In the genomic region with DNA sequence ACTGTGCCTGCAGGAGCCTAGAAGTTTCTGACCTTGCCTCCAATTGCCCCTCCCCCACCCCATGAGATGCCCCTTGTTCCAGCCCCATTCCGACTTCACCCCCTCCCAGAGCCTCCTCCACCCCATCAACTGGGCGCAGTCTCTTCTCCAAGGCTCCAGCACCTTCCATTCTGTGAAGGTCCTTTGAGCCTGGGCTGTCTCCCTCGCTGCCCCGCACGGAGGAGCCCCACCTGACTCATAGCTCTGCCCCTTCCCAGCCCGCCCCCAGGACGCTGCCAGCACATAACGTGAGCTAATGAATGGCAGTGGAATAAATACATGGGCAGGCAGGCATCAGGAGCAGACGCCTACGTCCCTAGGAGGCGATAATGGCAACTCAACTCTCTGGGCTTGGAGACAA, we compare ENCODE assay signal across 18 cellular contexts.
"Had no signal": no experiment of that assay in that cellular context is flagged by ENCODE, and none has a peak within 500 bp of the region (broad histone marks: within the 10 kb centered on the region; RNA-seq: fewer than 3 reads in every experiment).

No MANE protein-coding gene starts in this region.

- H3K9me3 Mint-ChIP-seq: immature natural killer cell, nephron progenitor cell, type B pancreatic cell had no signal

- DNase-seq: dermis blood vessel endothelial cell; esophagus squamous epithelium; foreskin fibroblast; glutamatergic neuron; immature natural killer cell; left cardiac atrium; left ventricle myocardium superior; mesendoderm; naive thymus-derived CD4-positive, alpha-beta T cell; nephron progenitor cell; stimulated activated CD4-positive, alpha-beta T cell treated with anti-CD3 and anti-CD28 coated beads, Interleukin-2, amount 100 ng/mL, for 24 hours; stimulated activated CD4-positive, alpha-beta T cell treated with anti-CD3 and anti-CD28 coated beads, Interleukin-4, amount 100 ng/mL, for 4 hours; stimulated activated naive CD4-positive, alpha-beta T cell; thyroid gland had no signal

- H3K27ac Mint-ChIP-seq: nephron progenitor cell, type B pancreatic cell had no signal

- H3K9me3 ChIP-seq: esophagus squamous epithelium, gastroesophageal sphincter, neutrophil, suprapubic skin, thyroid gland had no signal

- H3K27ac ChIP-seq: esophagus squamous epithelium, gastroesophageal sphincter, neutrophil, suprapubic skin, thyroid gland had no signal

- H3K4me3 ChIP-seq: esophagus squamous epithelium, gastroesophageal sphincter, suprapubic skin, thyroid gland had no signal

- H3K4me1 Mint-ChIP-seq: nephron progenitor cell had no signal

- H3K27me3 ChIP-seq: thyroid gland had no signal

- H3K4me1 ChIP-seq: gastroesophageal sphincter, suprapubic skin, thyroid gland had no signal

- H3K27me3 Mint-ChIP-seq: naive thymus-derived CD4-positive, alpha-beta T cell; type B pancreatic cell had no signal

- H3K36me3 ChIP-seq: esophagus squamous epithelium, gastroesophageal sphincter, suprapubic skin, thyroid gland had no signal

- H3K4me3 Mint-ChIP-seq: immature natural killer cell; naive thymus-derived CD4-positive, alpha-beta T cell; nephron progenitor cell; type B pancreatic cell had no signal
